ENCODE assay signal across 22 cellular contexts in genomic region chr15:75032391-75032790, GRCh38. TPM values are rescaled to one million over a fixed set of nuclear protein-coding genes. Genes with fewer than 3 reads are reported as not detected.
A peak's percentile ranks its signal among the peaks of the same experiment; 100 is the strongest.
DNase-seq lines count a peak whose midpoint lies in the region; ATAC-seq, FAIRE-seq and TF ChIP-seq lines count a peak whose summit lies in the region.
"Had no signal": no experiment of that assay in that cellular context is flagged by ENCODE, and none has a peak within 500 bp of the region (broad histone marks: within the 10 kb centered on the region; RNA-seq: fewer than 3 reads in every experiment).

No MANE protein-coding gene starts in this region.

- H3K36me3 ChIP-seq in A673 (ENCODE audit: insufficient read depth, low read length, poor library complexity, severe bottlenecking): no peaks in the 10 kb centered on the region
- H3K36me3 ChIP-seq in effector memory CD4-positive, alpha-beta T cell (ENCODE audit: control insufficient read depth, insufficient read depth, low read length): peaks cover 7% of the 10 kb centered on the region

- no TSS peak for BruUV-seq in A673 (replicated peaks; lab: Mats Ljungman, UMichigan)

- no peak overlapping the region for H3K4me3 ChIP-seq in A673 (ENCODE audit: low read depth, low read length, poor library complexity, severe bottlenecking)
- H3K4me3 ChIP-seq in effector memory CD4-positive, alpha-beta T cell (ENCODE audit: insufficient read depth, low read depth, low read length, poor library complexity, severe bottlenecking): no peak overlapping the region
- H3K4me3 ChIP-seq: skin epidermis had no signal

- DNase-seq in A673 (ENCODE audit: low spot score): peak; percentile 40
- no peak for DNase-seq in GM18507 (ENCODE audit: extremely low spot score, insufficient read length, low read depth)
- DNase-seq in lung microvascular endothelial cell (ENCODE audit: low read depth in 2 of 2): peak; percentile 17 to 29
- no peak for DNase-seq in iPS-NIHi7 (ENCODE audit: extremely low spot score)
- DNase-seq in effector memory CD4-positive, alpha-beta T cell: no peak
- DNase-seq: activated CD4-positive, alpha-beta T cell treated with anti-CD3 and anti-CD28 coated beads, Interleukin-2, amount 10 ng/mL, durations not matched to agents 7 days and 5 days; activated CD8-positive, alpha-beta memory T cell treated with anti-CD3 and anti-CD28 coated beads, Interleukin-2, amount 50 U/mL, for 4 hours; aorta; caudate nucleus; CD8-positive, alpha-beta T cell; DMS 273 treated with DMSO at 0.1 percent for 48 hours; glutamatergic neuron; midbrain; NCI-H510A; stimulated activated CD4-positive, alpha-beta T cell treated with anti-CD3 and anti-CD28 coated beads, Interleukin-2, amount 100 ng/mL, for 48 hours; WERI-Rb-1 had no signal

- POLR2A ChIA-PET in A673 (lab: Charles Lee; ENCODE audit: low non-redundant PET): no interaction called here

- peak overlapping the region; percentile 42 for H3K27ac ChIP-seq in A673 (ENCODE audit: low read depth, low read length, poor library complexity, severe bottlenecking)
- peak overlapping the region; percentile 5; the same call in 1 of the 2 replicates for H3K27ac ChIP-seq in VCaP
- H3K27ac ChIP-seq in effector memory CD4-positive, alpha-beta T cell (ENCODE audit: insufficient read depth, low read length, poor library complexity, severe bottlenecking): no peak overlapping the region
- H3K27ac ChIP-seq: WERI-Rb-1 had no signal

- no peaks in the 10 kb centered on the region for H3K27me3 ChIP-seq in A673 (replicated peaks; ENCODE audit: insufficient read depth, low read depth, low read length, poor library complexity)
- no peaks in the 10 kb centered on the region for H3K27me3 ChIP-seq in effector memory CD4-positive, alpha-beta T cell (replicated peaks; ENCODE audit: control insufficient read depth, insufficient read depth, low read length, poor library complexity, severe bottlenecking)

- H3K9me3 ChIP-seq in A673 (ENCODE audit: low read depth, low read length, poor library complexity, severe bottlenecking): no peaks in the 10 kb centered on the region
- no peaks in the 10 kb centered on the region for H3K9me3 ChIP-seq in effector memory CD4-positive, alpha-beta T cell (ENCODE audit: control insufficient read depth, low read length)

- peaks cover 45% of the 10 kb centered on the region for H3K4me1 ChIP-seq in A673 (ENCODE audit: insufficient read depth, low read length, poor library complexity, severe bottlenecking)
- peaks cover 6% of the 10 kb centered on the region for H3K4me1 ChIP-seq in effector memory CD4-positive, alpha-beta T cell (ENCODE audit: control insufficient read depth, insufficient read depth, low read length, poor library complexity, severe bottlenecking)

- peak; percentile 5 for FAIRE-seq in GM18507 (lab: Jason Lieb, UNC)

- TF ChIP-seq CTCF in A673 (conservative IDR thresholded peaks at IDR 0.05; ENCODE audit: low read depth, low read length): no peak
- no peak for TF ChIP-seq CTCF in VCaP (conservative IDR thresholded peaks at IDR 0.05)

- CTCF ChIA-PET in A673 (lab: Charles Lee): no interaction called here

- intact Hi-C loops in A673 (cut with micrococcal nuclease; ENCODE audit: unreplicated experiment): no loop called here

- no peak for ATAC-seq in GM18868 (IDR thresholded peaks at IDR 0.05; ENCODE audit: unreplicated experiment)
- ATAC-seq: CD8-positive, alpha-beta T cell; HCT116; natural killer cell treated with Interleukin-12 subunit alpha and Interleukin-12 subunit beta and Interleukin-15 and Interleukin-18, amount 100 ng/mL, for 72 hours; stimulated activated effector memory CD8-positive, alpha-beta T cell treated with anti-CD3 and anti-CD28 coated beads, Interleukin-12 subunit alpha, Interleukin-12 subunit beta, amount 100 ng/mL, for 72 hours had no signal

RNA-seq across cellular contexts. Expression of gene PPCDC, which starts 9.0 kb away (rescaled TPM):
- total RNA-seq in A673 (2021): 13.3 and 18.9 TPM in 2 replicates
- total RNA-seq in lung microvascular endothelial cell: 5.4 and 6.5 TPM in 2 replicates

RNA-seq across cellular contexts. Expression of gene SCAMP5, which starts 37.0 kb away (rescaled TPM):
- 3.8 and 5.8 TPM in 2 replicates for total RNA-seq in A673 (2021)
- 5.6 and 6.1 TPM in 2 replicates for total RNA-seq in lung microvascular endothelial cell

Comparison
In these comparisons a context has a peak if more than half of its experiments do, and no peak if none do; other contexts are left out.
1. DNase-seq: peak in A673 (single experiment) and lung microvascular endothelial cell (2 of 2); none in GM18507 (single experiment), iPS-NIHi7 (single experiment) and effector memory CD4-positive, alpha-beta T cell (0 of 3).